Comparison of ENCODE assay signal across 24 cellular contexts in the genomic region with DNA sequence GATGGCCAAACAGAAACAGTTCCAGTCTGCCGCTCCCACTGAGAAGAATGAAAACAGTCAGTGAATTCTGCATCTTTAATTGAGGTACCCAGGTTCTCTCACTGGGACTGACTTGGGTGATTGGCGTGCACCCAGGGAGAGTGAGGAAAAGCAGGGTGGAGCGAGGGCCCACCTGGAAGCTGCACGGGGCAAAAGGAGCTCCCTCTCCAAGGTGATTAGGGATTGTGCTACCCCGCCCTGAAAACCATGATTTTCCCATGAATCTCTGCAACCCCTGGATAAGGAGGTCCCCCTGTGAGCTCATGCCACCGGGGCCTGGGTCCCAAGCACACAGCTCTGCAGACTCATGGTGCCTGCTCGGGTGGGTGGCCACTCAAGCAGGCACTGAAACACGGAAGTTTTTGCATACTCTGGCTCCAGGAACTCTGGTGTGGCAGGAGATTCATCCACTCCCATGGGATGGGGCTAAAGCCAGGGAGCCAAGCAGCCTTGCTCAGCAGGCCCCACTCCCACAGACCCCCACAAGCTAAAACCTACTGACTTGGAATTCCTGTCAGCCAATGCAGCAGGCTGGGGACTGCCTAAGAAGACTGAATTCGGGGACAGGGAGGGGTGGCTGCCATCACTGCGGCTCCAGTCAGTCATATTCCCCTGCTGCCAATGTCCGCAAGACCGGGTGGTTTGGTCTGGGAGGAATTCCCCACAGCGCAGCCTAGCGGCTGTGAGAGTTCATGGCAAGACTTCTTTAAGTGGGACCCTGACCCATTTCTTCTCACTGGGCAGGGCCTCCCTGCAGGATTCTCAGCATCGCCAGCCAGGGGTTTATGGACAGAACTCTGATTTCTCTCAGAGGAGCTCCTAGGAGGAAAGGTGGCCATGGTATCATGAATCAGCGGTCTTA.
A peak's percentile ranks its signal among the peaks of the same experiment; 100 is the strongest.
DNase-seq lines count a peak whose midpoint lies in the region; ATAC-seq and TF ChIP-seq lines count a peak whose summit lies in the region.
"Had no signal": no experiment of that assay in that cellular context is flagged by ENCODE, and none has a peak within 500 bp of the region (broad histone marks: within the 10 kb centered on the region; RNA-seq: fewer than 3 reads in every experiment).

No MANE protein-coding gene starts in this region.

- H3F3A ChIP-seq in GM23248 (ENCODE audit: insufficient read depth) = no peaks in the 10 kb centered on the region

- H3K9me3 ChIP-seq in DND-41 (ENCODE audit: insufficient read depth, low read length, severe bottlenecking) (no peaks in the 10 kb centered on the region), H9 (ENCODE audit: control insufficient read depth, low read depth, low read length) (no peaks in the 10 kb centered on the region), GM23248 (ENCODE audit: low read depth) (no peaks in the 10 kb centered on the region)
- H3K9me3 ChIP-seq: thyroid gland had no signal

- H3K9me3 Mint-ChIP-seq in H9 (peaks cover 0 to 4% of the 10 kb centered on the region in 2 experiments; a peak in 4 of 5 replicates), WTC11 (peaks cover 23% of the 10 kb centered on the region), nephron progenitor cell (peaks cover 13% of the 10 kb centered on the region), T-cell (peaks cover 0 to 8% (median 2%) of the 10 kb centered on the region in 3 donors)
- H3K9me3 Mint-ChIP-seq: activated T-cell treated with anti-CD3 and anti-CD28 coated beads, Interleukin-2, amount 50 U/mL, for 24 hours had no signal

- H3K79me1 ChIP-seq in H9 (ENCODE audit: insufficient read depth, low read depth, low read length, poor library complexity, severe bottlenecking) = no peaks in the 10 kb centered on the region

- H2BK120ac ChIP-seq in H9 (ENCODE audit: low read depth, low read length, poor library complexity, severe bottlenecking) = no peak overlapping the region

- no peak overlapping the region for H3K56ac ChIP-seq in H9 (ENCODE audit: insufficient read length, low read depth, low read length)

- H2AFZ ChIP-seq in DND-41 (ENCODE audit: low read depth, low read length) (peak overlapping the region; percentile 49; the same call in 1 of the 2 replicates), H9 (ENCODE audit: low read length) (no peak overlapping the region), GM23248 (no peak overlapping the region)

- no peak overlapping the region for H4K8ac ChIP-seq in H9 (replicated peaks; ENCODE audit: insufficient read length, low read depth, low read length)

- H2BK5ac ChIP-seq in H9 (ENCODE audit: insufficient read length, low read length) = no peak overlapping the region

- H3K36me3 Mint-ChIP-seq in H9 (ENCODE audit: insufficient read depth in 1 of 3, low read depth in 3 of 3) = peaks cover 0 to 2% (median 0%) of the 10 kb centered on the region in 3 experiments; a peak in 1 of 7 replicates
- peaks cover 3% of the 10 kb centered on the region; the same call in 1 of the 2 replicates for H3K36me3 Mint-ChIP-seq in WTC11
- H3K36me3 Mint-ChIP-seq in nephron progenitor cell (ENCODE audit: low read depth) = no peaks in the 10 kb centered on the region
- H3K36me3 Mint-ChIP-seq in T-cell = no peaks in the 10 kb centered on the region
- H3K36me3 Mint-ChIP-seq: naive B cell had no signal

- H3K18ac ChIP-seq in H9 (ENCODE audit: insufficient read length, low read depth, low read length) = no peak overlapping the region

- no peak overlapping the region for H3T11ph ChIP-seq in H9 (ENCODE audit: low read length)

- H3K4me2 ChIP-seq in DND-41 (ENCODE audit: insufficient read depth, low read length) (no peak overlapping the region), H9 (ENCODE audit: insufficient read depth, insufficient read length, low read length) (no peak overlapping the region), GM23248 (ENCODE audit: unreplicated experiment) (no peak overlapping the region)
- H3K4me2 ChIP-seq: smooth muscle cell had no signal

- DNase-seq in DND-41 (no peak), H9 (peak; percentile 61), WTC11 (ENCODE audit: low spot score) (peak; percentile 60), nephron progenitor cell (peak; percentile 1), NCI-H345 treated with DMSO at 0.1 percent for 48 hours (lab: John Stamatoyannopoulos, UW; ENCODE audit: unreplicated experiment) (no peak), T-cell (no peak), SW480 (ENCODE audit: low spot score) (no peak), GM23248 (no peak)
- DNase-seq: activated gamma-delta T cell treated with Interleukin-2 at 50 U/mL for 16 hours; activated T-cell treated with anti-CD3 and anti-CD28 coated beads, Interleukin-2, amount 50 U/mL, for 24 hours; EL; heart right ventricle; Kasumi-1; naive B cell; NCI-H187; NCI-H2227 treated with DMSO at 0.1 percent for 48 hours; PC-3; SHP77; stimulated activated naive CD4-positive, alpha-beta T cell; T-helper 1 cell; thyroid gland had no signal

- no peak overlapping the region for H4K91ac ChIP-seq in H9 (ENCODE audit: insufficient read length, low read depth, low read length)

- TF ChIP-seq CTCF in DND-41 (IDR thresholded peaks at IDR 0.05; ENCODE audit: borderline replicate concordance, extremely low read depth, low read length, poor library complexity, severe bottlenecking) (no peak), H9 (conservative IDR thresholded peaks at IDR 0.05) (peak; percentile 45; the same call in 2 of the 3 replicates), WTC11 (IDR thresholded peaks at IDR 0.05) (0 out of 2 replicates have a peak, but pooled peaks have one; percentile 17), nephron progenitor cell (IDR thresholded peaks at IDR 0.05) (no peak)

- H3K27me3 Mint-ChIP-seq in H9 (ENCODE audit: low read depth) (no peaks in the 10 kb centered on the region), WTC11 (ENCODE audit: low read depth) (no peaks in the 10 kb centered on the region), nephron progenitor cell (ENCODE audit: low read depth, poor library complexity) (peaks cover 6% of the 10 kb centered on the region), T-cell (peaks cover 0 to under 1% of the 10 kb centered on the region in 2 donors)
- H3K27me3 Mint-ChIP-seq: activated T-cell treated with anti-CD3 and anti-CD28 coated beads, Interleukin-2, amount 50 U/mL, for 24 hours; naive B cell had no signal

- no peaks in the 10 kb centered on the region for H3K27me3 ChIP-seq in DND-41 (ENCODE audit: insufficient read depth, low read length, poor library complexity)
- H3K27me3 ChIP-seq in H9 (ENCODE audit: insufficient read depth, low read length) = no peaks in the 10 kb centered on the region
- no peaks in the 10 kb centered on the region for H3K27me3 ChIP-seq in GM23248 (replicated peaks; ENCODE audit: insufficient read depth)
- H3K27me3 ChIP-seq: heart right ventricle, left lung, thyroid gland had no signal

- H3K27ac ChIP-seq in DND-41 (ENCODE audit: low read length) = no peak overlapping the region
- H3K27ac ChIP-seq in H9 (ENCODE audit: insufficient read length, low read depth, low read length) = no peak overlapping the region
- no peak overlapping the region for H3K27ac ChIP-seq in GM23248
- H3K27ac ChIP-seq: heart right ventricle, left lung, thyroid gland had no signal

- no peak overlapping the region for H4K5ac ChIP-seq in H9 (ENCODE audit: insufficient read length, low read depth, low read length)

- H3K9ac ChIP-seq in DND-41 (ENCODE audit: low read depth, low read length) (no peak overlapping the region), H9 (ENCODE audit: extremely low read depth, insufficient read length, low read length) (no peak overlapping the region), GM23248 (no peak overlapping the region)

- no CpG with 5 or more reads among the region's 16 CpGs for WGBS in H9 (ENCODE audit: extremely low coverage, insufficient read length, low lambda C conversion rate)
- WGBS in GM23248 (ENCODE audit: low coverage in 1 of 2, low lambda C conversion rate in 2 of 2, missing lambda C conversion rate in 2 of 2), 2 experiments = 85 to 88% methylated on average over 16 of the region's 16 CpGs

- H2BK20ac ChIP-seq in H9 (ENCODE audit: low read depth, low read length, poor library complexity, severe bottlenecking) = no peak overlapping the region

- POLR2A ChIA-PET in WTC11 (lab: Charles Lee) (no interaction called here), T-cell (lab: Charles Lee) (no interaction called here)

- H3K4me1 ChIP-seq in DND-41 (ENCODE audit: insufficient read depth, low read length) (no peaks in the 10 kb centered on the region), H9 (ENCODE audit: insufficient read depth, low read length) (no peaks in the 10 kb centered on the region), GM23248 (ENCODE audit: insufficient read depth) (no peaks in the 10 kb centered on the region)
- H3K4me1 ChIP-seq: heart right ventricle, left lung, thyroid gland had no signal

- no peak overlapping the region for H2BK15ac ChIP-seq in H9 (ENCODE audit: low read depth, low read length)

- H4K20me1 ChIP-seq in DND-41 (ENCODE audit: insufficient read depth, low read length) (no peaks in the 10 kb centered on the region), H9 (ENCODE audit: control insufficient read depth, insufficient read depth, insufficient read length) (no peaks in the 10 kb centered on the region), GM23248 (ENCODE audit: insufficient read depth) (no peaks in the 10 kb centered on the region)

- ATAC-seq in DND-41 (ENCODE audit: insufficient read depth, low read depth) (no peak), WTC11 (peak; percentile 88), T-cell (replicated peaks in 1 of 4) (no peak)
- ATAC-seq: heart right ventricle, left lung, PC-3 had no signal

- H3K4me3 ChIP-seq in DND-41 (ENCODE audit: low read depth in 1 of 2, low read length in 2 of 2) (no peak overlapping the region), GM23248 (no peak overlapping the region)
- H3K4me3 ChIP-seq: heart right ventricle, left lung, smooth muscle cell, thyroid gland had no signal

- H3K27ac Mint-ChIP-seq in H9 = no peak overlapping the region
- H3K27ac Mint-ChIP-seq in WTC11 = no peak overlapping the region
- H3K27ac Mint-ChIP-seq in nephron progenitor cell = no peak overlapping the region
- no peak overlapping the region for H3K27ac Mint-ChIP-seq in T-cell
- H3K27ac Mint-ChIP-seq: activated T-cell treated with anti-CD3 and anti-CD28 coated beads, Interleukin-2, amount 50 U/mL, for 24 hours; brain; naive B cell had no signal

- H3K4me1 Mint-ChIP-seq in H9 (no peaks in the 10 kb centered on the region), WTC11 (peaks cover 3% of the 10 kb centered on the region; the same call in 1 of the 2 replicates), nephron progenitor cell (no peaks in the 10 kb centered on the region), T-cell (no peaks in the 10 kb centered on the region)
- H3K4me1 Mint-ChIP-seq: brain, naive B cell had no signal

- no peak overlapping the region for H2BK12ac ChIP-seq in H9 (ENCODE audit: insufficient read length, low read depth, low read length)

- H3K9me2 ChIP-seq in GM23248 (ENCODE audit: insufficient read depth) = no peaks in the 10 kb centered on the region

- no peak overlapping the region for H3K14ac ChIP-seq in H9 (ENCODE audit: insufficient read depth, low read length)

- no peaks in the 10 kb centered on the region for H3K36me3 ChIP-seq in DND-41 (ENCODE audit: insufficient read depth, low read length)
- H3K36me3 ChIP-seq in GM23248 (ENCODE audit: low read depth) = no peaks in the 10 kb centered on the region
- H3K36me3 ChIP-seq: heart right ventricle, left lung, thyroid gland had no signal

- CTCF ChIA-PET in WTC11 (lab: Charles Lee) = no interaction called here
- CTCF ChIA-PET in T-cell (lab: Charles Lee) = no interaction called here

- H2AK5ac ChIP-seq in H9 (ENCODE audit: insufficient read length, low read length) = no peak overlapping the region

- H3K23me2 ChIP-seq in H9 (ENCODE audit: insufficient read length, low read depth, low read length, poor library complexity, severe bottlenecking) = no peaks in the 10 kb centered on the region

- H3K4ac ChIP-seq in H9 (ENCODE audit: low read depth, low read length) = no peak overlapping the region

- in situ Hi-C loops in GM23248 (cut with MboI) = no loop called here

- no peak overlapping the region for H3K4me3 Mint-ChIP-seq in H9
- no peak overlapping the region for H3K4me3 Mint-ChIP-seq in WTC11
- no peak overlapping the region for H3K4me3 Mint-ChIP-seq in nephron progenitor cell
- H3K4me3 Mint-ChIP-seq in T-cell = no peak overlapping the region
- H3K4me3 Mint-ChIP-seq: activated T-cell treated with anti-CD3 and anti-CD28 coated beads, Interleukin-2, amount 50 U/mL, for 24 hours; brain; naive B cell had no signal

- H3K23ac ChIP-seq in H9 (ENCODE audit: insufficient read length, low read depth, low read length) = no peak overlapping the region

- H3K79me2 ChIP-seq in DND-41 (ENCODE audit: insufficient read depth, low read length) (no peaks in the 10 kb centered on the region), H9 (ENCODE audit: insufficient read depth, low read length) (no peaks in the 10 kb centered on the region), GM23248 (ENCODE audit: insufficient read depth) (no peaks in the 10 kb centered on the region)

Comparison
In these comparisons a context has a peak if more than half of its experiments do, and no peak if none do; other contexts are left out.
1. DNase-seq: peak in H9 (single experiment), WTC11 (single experiment) and nephron progenitor cell (single experiment); none in DND-41 (single experiment), NCI-H345 treated with DMSO at 0.1 percent for 48 hours (single experiment), T-cell (0 of 34), SW480 (single experiment) and GM23248 (single experiment).
2. CTCF ChIP-seq: peak in H9 (single experiment) and WTC11 (single experiment); none in DND-41 (single experiment) and nephron progenitor cell (single experiment).